ENCODE assay signal across 15 cellular contexts in genomic region chr3:195237981-195238625, GRCh38. TPM values are rescaled to one million over a fixed set of nuclear protein-coding genes. Genes with fewer than 3 reads are reported as not detected.
DNase-seq lines count a peak whose midpoint lies in the region; ATAC-seq and TF ChIP-seq lines count a peak whose summit lies in the region.
"Had no signal": no experiment of that assay in that cellular context is flagged by ENCODE, and none has a peak within 500 bp of the region (broad histone marks: within the 10 kb centered on the region; RNA-seq: fewer than 3 reads in every experiment).

No MANE protein-coding gene starts in this region.

- no peak overlapping the region for H2BK5ac ChIP-seq in mesenchymal stem cell (ENCODE audit: low read depth, low read length, poor library complexity, severe bottlenecking)

- H2AFZ ChIP-seq in mesenchymal stem cell (ENCODE audit: low read depth, low read length), result no peak overlapping the region

- H3K9ac ChIP-seq in mesenchymal stem cell (ENCODE audit: low read length) (peak overlapping the region; percentile 34), stomach smooth muscle (ENCODE audit: low read length in 2 of 2) (peak overlapping the region; percentile 72 to 80)

- peaks cover 8% of the 10 kb centered on the region for H3K4me1 ChIP-seq in mesenchymal stem cell (ENCODE audit: control insufficient read depth, insufficient read depth, low read depth, low read length)
- H3K4me1 ChIP-seq in stomach smooth muscle (ENCODE audit: control insufficient read depth, insufficient read depth, low read length), result peaks cover 30% of the 10 kb centered on the region
- H3K4me1 ChIP-seq in ascending aorta, result peaks cover 0 to 12% of the 10 kb centered on the region in 2 donors

- intact Hi-C loops in activated B cell treated with CpG ODN at 0.5 μM for 24 hours (cut with micrococcal nuclease) (no loop called here), ascending aorta (cut with DNase I) (loop anchor here (5.0 kb wide), 1 partner anchor 86 kb away; no protein-coding TSS in a partner anchor)

- H3K14ac ChIP-seq in mesenchymal stem cell (ENCODE audit: low read length in 2 of 2), result no peak overlapping the region

- H3K27ac Mint-ChIP-seq in activated B cell treated with CpG ODN at 0.5 μM for 24 hours, result no peak overlapping the region
- H3K27ac Mint-ChIP-seq: activated CD4-positive, alpha-beta T cell treated with anti-CD3 and anti-CD28 coated beads, Interleukin-2, amount 10 ng/mL, durations not matched to agents 7 days and 5 days; dendritic cell treated with granulocyte-macrophage colony-stimulating factor and Interleukin-4, amounts not matched to agents 40 ng/mL and 50 ng/mL, for 4 days had no signal

- H2AK5ac ChIP-seq in mesenchymal stem cell (ENCODE audit: low read length, severe bottlenecking), result no peak overlapping the region

- CTCF ChIA-PET in activated B cell treated with CpG ODN at 0.5 μM for 24 hours (lab: Charles Lee), result no interaction called here

- no peak overlapping the region for H2BK15ac ChIP-seq in mesenchymal stem cell (ENCODE audit: low read depth, poor library complexity, severe bottlenecking)

- no peaks in the 10 kb centered on the region for H3K4me1 Mint-ChIP-seq in activated B cell treated with CpG ODN at 0.5 μM for 24 hours

- no peak overlapping the region for H2BK120ac ChIP-seq in mesenchymal stem cell (ENCODE audit: low read depth, low read length)

- no peaks in the 10 kb centered on the region for H3K9me3 Mint-ChIP-seq in activated B cell treated with CpG ODN at 0.5 μM for 24 hours

- peaks cover 0 to 5% of the 10 kb centered on the region in 2 experiments for H3K36me3 ChIP-seq in mesenchymal stem cell (ENCODE audit: control insufficient read depth in 1 of 2, insufficient read depth in 2 of 2, low read depth in 1 of 2, low read length in 2 of 2)
- H3K36me3 ChIP-seq in stomach smooth muscle (ENCODE audit: control insufficient read depth in 2 of 2, insufficient read depth in 2 of 2, low read length in 2 of 2), result peaks cover 0 to 3% of the 10 kb centered on the region in 2 donors
- H3K36me3 ChIP-seq in ascending aorta, result no peaks in the 10 kb centered on the region
- H3K36me3 ChIP-seq: tibial artery had no signal

- POLR2A ChIA-PET in activated B cell treated with CpG ODN at 0.5 μM for 24 hours (lab: Charles Lee), result no interaction called here

- peak overlapping the region; percentile 35 to 49 for H3K18ac ChIP-seq in mesenchymal stem cell (ENCODE audit: low read depth in 1 of 2, low read length in 2 of 2)

- peak overlapping the region; percentile 84 for H4K91ac ChIP-seq in mesenchymal stem cell (ENCODE audit: low read length)

- H3K4me3 ChIP-seq in mesenchymal stem cell (ENCODE audit: insufficient read depth in 1 of 2, low read depth in 1 of 2, low read length in 2 of 2) (no peak overlapping the region), stomach smooth muscle (ENCODE audit: low read length in 2 of 2) (peak overlapping the region in 1 of 2 donors; percentile 35), ascending aorta (no peak overlapping the region)
- H3K4me3 ChIP-seq: tibial artery had no signal

- no peak overlapping the region for H3K4me2 ChIP-seq in mesenchymal stem cell (ENCODE audit: low read length, poor library complexity, severe bottlenecking)

- DNase-seq in activated B cell treated with CpG ODN at 0.5 μM for 24 hours (peak; percentile 3), ecto neural progenitor cell (ENCODE audit: low spot score) (peak; percentile 34), mesenchymal stem cell (no peak), NCI-H2171 treated with DMSO at 0.1 percent for 48 hours (lab: John Stamatoyannopoulos, UW) (no peak), ascending aorta (ENCODE audit: low spot score in 2 of 2) (no peak), T-helper 1 cell (no peak)
- DNase-seq: activated CD4-positive, alpha-beta T cell treated with anti-CD3 and anti-CD28 coated beads, Interleukin-2, amount 10 ng/mL, durations not matched to agents 7 days and 5 days; CD8-positive, alpha-beta memory T cell; Kasumi-1; mesendoderm; NCI-H2107 had no signal

- 90% methylated on average over 18 of the region's 18 CpGs for WGBS in mesenchymal stem cell

- H3K9me3 ChIP-seq in mesenchymal stem cell (ENCODE audit: control insufficient read depth, low read length) (peaks cover 5% of the 10 kb centered on the region), stomach smooth muscle (ENCODE audit: control insufficient read depth in 2 of 2, low read length in 2 of 2) (no peaks in the 10 kb centered on the region), ascending aorta (no peaks in the 10 kb centered on the region)
- H3K9me3 ChIP-seq: tibial artery had no signal

- H3K4me3 Mint-ChIP-seq in activated B cell treated with CpG ODN at 0.5 μM for 24 hours, result no peak overlapping the region
- H3K4me3 Mint-ChIP-seq: activated CD4-positive, alpha-beta T cell treated with anti-CD3 and anti-CD28 coated beads, Interleukin-2, amount 10 ng/mL, durations not matched to agents 7 days and 5 days; dendritic cell treated with granulocyte-macrophage colony-stimulating factor and Interleukin-4, amounts not matched to agents 40 ng/mL and 50 ng/mL, for 4 days had no signal

- ATAC-seq in activated B cell treated with CpG ODN at 0.5 μM for 24 hours (ENCODE audit: low read depth) (no peak), GM19328 (IDR thresholded peaks at IDR 0.05; ENCODE audit: unreplicated experiment) (no peak)

- TF ChIP-seq CTCF in activated B cell treated with CpG ODN at 0.5 μM for 24 hours (IDR thresholded peaks at IDR 0.05) (no peak), ascending aorta (IDR thresholded peaks at IDR 0.05) (no peak)

- H3K27ac ChIP-seq in mesenchymal stem cell (ENCODE audit: low read length, poor library complexity, severe bottlenecking) (no peak overlapping the region), stomach smooth muscle (ENCODE audit: low read length) (peak overlapping the region; percentile 93), ascending aorta (no peak overlapping the region)
- H3K27ac ChIP-seq: tibial artery had no signal

- H3K27me3 Mint-ChIP-seq in activated B cell treated with CpG ODN at 0.5 μM for 24 hours, result no peaks in the 10 kb centered on the region
- H3K27me3 Mint-ChIP-seq: activated CD4-positive, alpha-beta T cell treated with anti-CD3 and anti-CD28 coated beads, Interleukin-2, amount 10 ng/mL, durations not matched to agents 7 days and 5 days; CD8-positive, alpha-beta memory T cell; dendritic cell treated with granulocyte-macrophage colony-stimulating factor and Interleukin-4, amounts not matched to agents 40 ng/mL and 50 ng/mL, for 4 days had no signal

- peak overlapping the region; percentile 0 to 82 for H2BK12ac ChIP-seq in mesenchymal stem cell (ENCODE audit: low read length in 2 of 2)

- H3K79me1 ChIP-seq in mesenchymal stem cell (replicated peaks; ENCODE audit: low read length, poor library complexity, severe bottlenecking), result peaks cover 33% of the 10 kb centered on the region

- peak overlapping the region; percentile 19 to 50 for H3K4ac ChIP-seq in mesenchymal stem cell (ENCODE audit: low read depth in 1 of 2, low read length in 2 of 2)

- H3K36me3 Mint-ChIP-seq in activated B cell treated with CpG ODN at 0.5 μM for 24 hours (ENCODE audit: low read depth), result no peaks in the 10 kb centered on the region

- H3K27me3 ChIP-seq in mesenchymal stem cell (ENCODE audit: control insufficient read depth in 1 of 2, insufficient read depth in 1 of 2, low read length in 2 of 2) (no peaks in the 10 kb centered on the region), stomach smooth muscle (ENCODE audit: control insufficient read depth in 1 of 2, insufficient read depth in 2 of 2, low read length in 2 of 2) (no peaks in the 10 kb centered on the region), ascending aorta (no peaks in the 10 kb centered on the region)
- H3K27me3 ChIP-seq: tibial artery had no signal

- H3K23ac ChIP-seq in mesenchymal stem cell (ENCODE audit: low read length in 2 of 2), result no peak overlapping the region

- peak overlapping the region; percentile 62 for H4K8ac ChIP-seq in mesenchymal stem cell (ENCODE audit: low read length)

RNA-seq across cellular contexts. Expression of gene XXYLT1, which starts 32.9 kb away (rescaled TPM):
- total RNA-seq in activated B cell treated with CpG ODN at 0.5 μM for 24 hours, result 7.6 and 7.9 TPM in 2 replicates
- polyA plus RNA-seq in mesenchymal stem cell (2013, experiment 1 of 2), result 27.1 TPM
- polyA plus RNA-seq in mesenchymal stem cell (2013, experiment 2 of 2), result 27.1 TPM
- 41.0 TPM for total RNA-seq in ascending aorta

Comparison
In these comparisons a context has a peak if more than half of its experiments do, and no peak if none do; other contexts are left out.
1. DNase-seq: peak in activated B cell treated with CpG ODN at 0.5 μM for 24 hours (single experiment) and ecto neural progenitor cell (single experiment); none in mesenchymal stem cell (single experiment), NCI-H2171 treated with DMSO at 0.1 percent for 48 hours (single experiment), ascending aorta (0 of 2) and T-helper 1 cell (0 of 5).